8 cellular contexts compared by ENCODE assay signal in genomic region chr5:96702503-96703383, GRCh38. TPM values are rescaled to one million over a fixed set of nuclear protein-coding genes. Genes with fewer than 3 reads are reported as not detected.
DNase-seq lines count a peak whose midpoint lies in the region; ATAC-seq and TF ChIP-seq lines count a peak whose summit lies in the region.

No MANE protein-coding gene starts in this region.

- no peaks in the 10 kb centered on the region for H3K27me3 ChIP-seq in heart left ventricle
- no peaks in the 10 kb centered on the region for H3K27me3 ChIP-seq in tibial nerve

- H3K9me3 ChIP-seq in heart left ventricle = no peaks in the 10 kb centered on the region
- H3K9me3 ChIP-seq in tibial nerve = no peaks in the 10 kb centered on the region

- no peaks in the 10 kb centered on the region for H3K9me3 Mint-ChIP-seq in T-cell

- H3K4me3 ChIP-seq in heart left ventricle = peak overlapping the region; percentile 65 to 89 (median 75)
- peak overlapping the region; percentile 43 to 71 (median 65) for H3K4me3 ChIP-seq in tibial nerve

- POLR2A ChIA-PET in T-cell (lab: Charles Lee) = interaction anchor here (0.5 to 5.5 kb wide), 13 partner anchors 10 to 894 kb away, joined by 3 to 120 read pairs (median 5); partner anchors contain the start of gene CAST (in 2 of the 2)

- peak; percentile 48 for DNase-seq in DMS 273 treated with DMSO at 0.1 percent for 48 hours (lab: John Stamatoyannopoulos, UW)
- peak; percentile 66 for DNase-seq in HuH-7 (ENCODE audit: low spot score)
- peak; percentile 36 to 85 (median 78) for DNase-seq in T-cell
- peak; percentile 95 for DNase-seq in amniotic epithelial cell (ENCODE audit: low read depth)
- peak; percentile 95 to 98 (median 95) for DNase-seq in heart left ventricle
- DNase-seq in pons (ENCODE audit: low spot score) = peak; percentile 93
- DNase-seq in tibial nerve (ENCODE audit: low spot score in 2 of 2) = peak; percentile 87 to 89

- H3K4me1 ChIP-seq in heart left ventricle = peaks cover 0 to 65% (median 45%) of the 10 kb centered on the region in 12 donors
- peaks cover 0 to 59% (median 5%) of the 10 kb centered on the region in 4 donors for H3K4me1 ChIP-seq in tibial nerve

- peaks cover 10% of the 10 kb centered on the region for H3K36me3 Mint-ChIP-seq in T-cell

- H3K36me3 ChIP-seq in heart left ventricle (peaks cover 0 to 17% (median 0%) of the 10 kb centered on the region in 9 donors), tibial nerve (peaks cover 0 to 18% (median 0%) of the 10 kb centered on the region in 3 donors)

- peak overlapping the region; percentile 81 to 89 for H3K27ac Mint-ChIP-seq in T-cell

- ATAC-seq in GM21529 (IDR thresholded peaks at IDR 0.05; ENCODE audit: unreplicated experiment) (peak; percentile 65), T-cell (replicated peaks in 1 of 4) (peak; percentile 75 to 89 (median 82)), heart left ventricle (peak; percentile 89 to 98 (median 98))

- TF ChIP-seq EP300 in tibial nerve (IDR thresholded peaks at IDR 0.05) = peak; percentile 94 to 98

- H3K27me3 Mint-ChIP-seq in T-cell = no peaks in the 10 kb centered on the region

- CTCF ChIA-PET in T-cell (lab: Charles Lee) = interaction anchor here (0.6 to 2.3 kb wide), 12 partner anchors 11 to 897 kb away, joined by 3 to 23 read pairs (median 4); partner anchors contain the start of gene CAST (in 1 of the 2)

- TF ChIP-seq POLR2A in heart left ventricle (IDR thresholded peaks at IDR 0.05) = peak; percentile 57 to 95
- TF ChIP-seq POLR2A in tibial nerve (IDR thresholded peaks at IDR 0.05) = peak; percentile 36 to 79

- intact Hi-C loops in heart left ventricle (cut with DNase I) = loop anchor here in 5 of 10 donors (2.0 to 5.0 kb wide), 4 partner anchors 40 to 45 kb away; partner anchors contain the start of gene CAST (in 5 of the 5)

- peak overlapping the region; percentile 89 to 99 (median 96) for H3K27ac ChIP-seq in heart left ventricle
- H3K27ac ChIP-seq in tibial nerve = peak overlapping the region; percentile 86 to 96 (median 92)

- WGBS in heart left ventricle, 4 donors = 1 to 2% (median 1%) methylated on average over 23 to 70 of the region's 70 CpGs
- 1% methylated on average over 62 to 64 of the region's 70 CpGs for WGBS in tibial nerve, 2 donors

- peaks cover 30 to 66% (median 53%) of the 10 kb centered on the region in 3 donors for H3K4me1 Mint-ChIP-seq in T-cell

- H3K4me3 Mint-ChIP-seq in T-cell = peak overlapping the region; percentile 86 to 95 (median 91)

- no peak for TF ChIP-seq CTCF in heart left ventricle (IDR thresholded peaks at IDR 0.05)
- TF ChIP-seq CTCF in tibial nerve (IDR thresholded peaks at IDR 0.05) = peak in 1 of 5 experiments; percentile 34

RNA-seq across cellular contexts. Expression of gene CAST, which starts 40.6 kb away (rescaled TPM):
- total RNA-seq in T-cell (100 to 1,000 TPM; 166 to 238 (median 191) TPM), heart left ventricle (100 to 1,000 TPM; 373 to 748 (median 549) TPM), tibial nerve (100 to 1,000 TPM; 247 to 316 (median 259) TPM)
- 100 to 1,000 TPM; 179 to 396 TPM for polyA plus RNA-seq in heart left ventricle

Comparison
In these comparisons a context has a peak if more than half of its experiments do, and no peak if none do; other contexts are left out.
1. Peak in every context shown above with its lines: DNase-seq, ATAC-seq, H3K4me3 ChIP-seq and H3K27ac ChIP-seq.